ENCODE assay signal across 8 cellular contexts in the genomic region with DNA sequence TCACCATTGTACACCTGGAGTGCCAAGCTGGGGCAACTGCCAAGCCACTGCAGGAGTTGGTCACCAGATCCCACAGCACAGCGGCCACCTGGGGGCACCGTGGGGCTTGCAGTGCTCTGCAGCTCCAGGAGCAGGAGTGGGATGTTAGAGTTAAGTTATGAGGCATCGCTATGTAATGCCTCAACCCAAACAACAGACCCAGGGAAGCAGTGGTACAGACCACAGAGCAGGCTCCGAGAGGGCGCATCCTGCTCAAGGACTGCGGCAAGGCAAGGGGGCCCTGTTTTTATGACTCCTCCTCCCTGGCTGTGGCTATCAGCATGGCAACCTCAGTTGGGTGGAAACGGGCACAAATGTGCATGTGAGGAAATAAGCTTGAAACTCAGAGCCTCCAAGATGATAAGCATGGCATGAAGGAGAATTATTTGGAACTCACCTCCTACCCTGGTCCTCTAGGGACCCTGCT.
DNase-seq lines count a peak whose midpoint lies in the region; ATAC-seq and TF ChIP-seq lines count a peak whose summit lies in the region.

No MANE protein-coding gene starts in this region.

- H4K91ac ChIP-seq in mesenchymal stem cell (ENCODE audit: low read length), result no peak overlapping the region

- H2BK15ac ChIP-seq in mesenchymal stem cell (ENCODE audit: low read depth, poor library complexity, severe bottlenecking), result no peak overlapping the region

- H3K4ac ChIP-seq in mesenchymal stem cell (ENCODE audit: low read depth in 1 of 2, low read length in 2 of 2), result peak overlapping the region in 1 of 2 experiments; percentile 63

- H4K8ac ChIP-seq in mesenchymal stem cell (ENCODE audit: low read length), result peak overlapping the region; percentile 33

- peak overlapping the region; percentile 19 to 38 for H2BK12ac ChIP-seq in mesenchymal stem cell (ENCODE audit: low read length in 2 of 2)

- peak; percentile 93 for TF ChIP-seq CTCF in AG04449 (IDR thresholded peaks at IDR 0.05; ENCODE audit: insufficient read depth, low read length, missing control alignments)

- no peak overlapping the region for H3K4me3 ChIP-seq in AG04449 (ENCODE audit: low read depth, low read length)
- no peak overlapping the region for H3K4me3 ChIP-seq in mesenchymal stem cell (ENCODE audit: insufficient read depth in 1 of 2, low read depth in 1 of 2, low read length in 2 of 2)

- H3K4me2 ChIP-seq in mesenchymal stem cell (ENCODE audit: low read length, poor library complexity, severe bottlenecking), result no peak overlapping the region

- H2BK120ac ChIP-seq in mesenchymal stem cell (ENCODE audit: low read depth, low read length), result no peak overlapping the region

- peaks cover 12% of the 10 kb centered on the region for H3K4me1 ChIP-seq in mesenchymal stem cell (ENCODE audit: control insufficient read depth, insufficient read depth, low read depth, low read length)

- no peaks in the 10 kb centered on the region for H3K9me3 ChIP-seq in mesenchymal stem cell (ENCODE audit: control insufficient read depth, low read length)

- H3K27me3 ChIP-seq in mesenchymal stem cell (ENCODE audit: control insufficient read depth in 1 of 2, insufficient read depth in 1 of 2, low read length in 2 of 2), result no peaks in the 10 kb centered on the region

- H3K14ac ChIP-seq in mesenchymal stem cell (ENCODE audit: low read length in 2 of 2), result no peak overlapping the region

- WGBS in mesenchymal stem cell, result 7% methylated on average over 6 of the region's 7 CpGs

- H3K18ac ChIP-seq in mesenchymal stem cell (ENCODE audit: low read depth in 1 of 2, low read length in 2 of 2), result peak overlapping the region; percentile 34 to 65

- no peak overlapping the region for H3K27ac ChIP-seq in mesenchymal stem cell (ENCODE audit: low read length, poor library complexity, severe bottlenecking)

- H2AK5ac ChIP-seq in mesenchymal stem cell (ENCODE audit: low read length, severe bottlenecking), result peak overlapping the region; percentile 50

- H3K9ac ChIP-seq in mesenchymal stem cell (ENCODE audit: low read length), result peak overlapping the region; percentile 18

- CTCF ChIA-PET in AG04449 (lab: Yijun Ruan, JAX), result interaction anchor here (0.5 to 12.4 kb wide), 46 partner anchors 9 to 538 kb away, joined by 3 to 312 read pairs (median 4); a partner anchor contains a TSS

- ATAC-seq in GM21825 (IDR thresholded peaks at IDR 0.05; ENCODE audit: unreplicated experiment) (peak; percentile 63), HG02623 (IDR thresholded peaks at IDR 0.05; ENCODE audit: unreplicated experiment) (no peak)

- peaks cover 26% of the 10 kb centered on the region for H3K79me1 ChIP-seq in mesenchymal stem cell (replicated peaks; ENCODE audit: low read length, poor library complexity, severe bottlenecking)

- H3K23ac ChIP-seq in mesenchymal stem cell (ENCODE audit: low read length in 2 of 2), result no peak overlapping the region

- no peak overlapping the region for H2AFZ ChIP-seq in mesenchymal stem cell (ENCODE audit: low read depth, low read length)

- H2BK5ac ChIP-seq in mesenchymal stem cell (ENCODE audit: low read depth, low read length, poor library complexity, severe bottlenecking), result no peak overlapping the region

- peak; percentile 87 for DNase-seq in AG04449 (ENCODE audit: low read depth, low spot score)
- DNase-seq in NCI-H774 (lab: John Stamatoyannopoulos, UW), result peak; percentile 49
- DNase-seq in activated CD8-positive, alpha-beta memory T cell treated with anti-CD3 and anti-CD28 coated beads for 4 hours (ENCODE audit: low read depth in 2 of 2), result peak; percentile 55 to 60
- peak; percentile 20 for DNase-seq in effector CD8-positive, alpha-beta T cell (lab: John Stamatoyannopoulos, UW)
- peak; percentile 97 for DNase-seq in mesenchymal stem cell
- peak; percentile 48 for DNase-seq in stimulated activated CD8-positive, alpha-beta memory T cell treated with anti-CD3 and anti-CD28 coated beads, Interleukin-12 subunit alpha, Interleukin-12 subunit beta, amount 100 ng/mL, for 4 hours (ENCODE audit: low read depth)

- POLR2A ChIA-PET in AG04449 (lab: Yijun Ruan, JAX), result interaction anchor here (1.0 to 3.9 kb wide), 6 partner anchors 46 to 558 kb away, joined by 3 to 23 read pairs (median 5); a partner anchor contains a TSS

- H3K36me3 ChIP-seq in mesenchymal stem cell (ENCODE audit: control insufficient read depth in 1 of 2, insufficient read depth in 2 of 2, low read depth in 1 of 2, low read length in 2 of 2), result no peaks in the 10 kb centered on the region

Comparison
In these comparisons a context has a peak if more than half of its experiments do, and no peak if none do; other contexts are left out.
1. DNase-seq: peak in every context shown above with its lines; median percentile 97 in mesenchymal stem cell; 87 in AG04449; 58 in activated CD8-positive, alpha-beta memory T cell treated with anti-CD3 and anti-CD28 coated beads for 4 hours; 49 in NCI-H774; 48 in stimulated activated CD8-positive, alpha-beta memory T cell treated with anti-CD3 and anti-CD28 coated beads, Interleukin-12 subunit alpha, Interleukin-12 subunit beta, amount 100 ng/mL, for 4 hours; 20 in effector CD8-positive, alpha-beta T cell.